Comparison of ENCODE assay signal across 10 cellular contexts in genomic region chr7:10708447-10708846, GRCh38.
DNase-seq lines count a peak whose midpoint lies in the region; ATAC-seq and TF ChIP-seq lines count a peak whose summit lies in the region.
"Had no signal": no experiment of that assay in that cellular context is flagged by ENCODE, and none has a peak within 500 bp of the region (broad histone marks: within the 10 kb centered on the region; RNA-seq: fewer than 3 reads in every experiment).

No MANE protein-coding gene starts in this region.

- H3K27me3 ChIP-seq in heart left ventricle = no peaks in the 10 kb centered on the region
- H3K27me3 ChIP-seq: adrenal gland had no signal

- in situ Hi-C loops in G401 (cut with HindIII; ENCODE audit: low sequenced_read_pairs) = no loop called here

- no peak overlapping the region for H3K4me3 ChIP-seq in heart left ventricle
- H3K4me3 ChIP-seq: adrenal gland, skin epidermis had no signal

- H3K27ac ChIP-seq in heart left ventricle = no peak overlapping the region
- H3K27ac ChIP-seq: adrenal gland, skin epidermis had no signal

- intact Hi-C loops in heart left ventricle (cut with DNase I) = no loop called here

- H3K36me3 ChIP-seq in heart left ventricle = no peaks in the 10 kb centered on the region
- H3K36me3 ChIP-seq: adrenal gland had no signal

- ATAC-seq in HG03342 (IDR thresholded peaks at IDR 0.05; ENCODE audit: unreplicated experiment) = no peak
- no peak for ATAC-seq in esophagus mucosa
- ATAC-seq in heart left ventricle = no peak

- WGBS in heart left ventricle, 4 donors = 25 to 31% (median 27%) methylated on average over 5 of the region's 5 CpGs

- no peaks in the 10 kb centered on the region for H3K4me1 ChIP-seq in heart left ventricle
- H3K4me1 ChIP-seq: adrenal gland had no signal

- H3K9me3 ChIP-seq in heart left ventricle = no peaks in the 10 kb centered on the region
- H3K9me3 ChIP-seq: adrenal gland had no signal

- no peak for TF ChIP-seq CTCF in heart left ventricle (IDR thresholded peaks at IDR 0.05)

- DNase-seq in G401 (ENCODE audit: low spot score) (peak; percentile 84), NCI-H1092 (lab: John Stamatoyannopoulos, UW) (peak; percentile 54), RPMI8226 (peak; percentile 52), left kidney (ENCODE audit: low read depth, low spot score) (peak; percentile 70), heart left ventricle (no peak)
- no peak for DNase-seq in effector CD8-positive, alpha-beta T cell (lab: John Stamatoyannopoulos, UW)

- TF ChIP-seq POLR2A in heart left ventricle (IDR thresholded peaks at IDR 0.05) = no peak

Comparison
In these comparisons a context has a peak if more than half of its experiments do, and no peak if none do; other contexts are left out.
1. DNase-seq: peak in G401 (single experiment), NCI-H1092 (single experiment), RPMI8226 (single experiment) and left kidney (single experiment); none in effector CD8-positive, alpha-beta T cell (single experiment) and heart left ventricle (0 of 5).